29 cellular contexts compared by ENCODE assay signal in the genomic region with DNA sequence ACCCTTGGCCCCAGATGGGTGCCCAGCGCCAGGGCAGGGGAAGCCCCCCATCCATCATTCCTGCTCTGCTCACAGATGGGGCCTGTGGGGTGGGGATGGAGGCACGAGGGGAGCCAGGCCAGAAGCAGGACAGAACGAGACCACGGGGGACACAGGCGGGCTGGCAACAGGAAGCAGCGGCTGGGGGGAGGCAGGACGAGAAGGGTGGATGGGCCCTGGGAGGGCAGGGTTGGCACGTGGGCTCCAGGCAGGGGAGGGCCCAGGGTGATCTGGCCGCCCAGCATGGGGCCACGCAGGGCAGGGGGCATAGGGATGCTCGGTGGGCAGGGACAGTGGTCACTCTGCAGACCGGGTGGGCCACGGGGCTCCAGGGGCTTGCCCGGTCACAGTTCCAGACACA. TPM values are rescaled to one million over a fixed set of nuclear protein-coding genes. Genes with fewer than 3 reads are reported as not detected.
"Had no signal": no experiment of that assay in that cellular context is flagged by ENCODE, and none has a peak within 500 bp of the region (broad histone marks: within the 10 kb centered on the region; RNA-seq: fewer than 3 reads in every experiment).

No MANE protein-coding gene starts in this region.

- H3K27ac ChIP-seq: colonic mucosa, esophagus squamous epithelium, lower lobe of right lung, parathyroid adenoma, testis, tibial artery had no signal

- H3K27me3 Mint-ChIP-seq: naive thymus-derived CD8-positive, alpha-beta T cell; progenitor cell of endocrine pancreas; type B pancreatic cell had no signal

- H3K36me3 ChIP-seq: colonic mucosa, esophagus squamous epithelium, lower lobe of right lung, tibial artery had no signal

- H3K79me2 ChIP-seq: parathyroid adenoma had no signal

- DNase-seq: colonic mucosa; effector memory CD4-positive, alpha-beta T cell; erythroblast; esophagus squamous epithelium; foreskin melanocyte; hypothalamus; left ventricle myocardium superior; lower lobe of right lung; naive thymus-derived CD8-positive, alpha-beta T cell; nephron progenitor cell; stimulated activated CD4-positive, alpha-beta T cell treated with anti-CD3 and anti-CD28 coated beads, Interleukin-12 subunit alpha, Interleukin-12 subunit beta, amount 100 ng/mL, for 4 hours; stimulated activated CD4-positive, alpha-beta T cell treated with anti-CD3 and anti-CD28 coated beads, Interleukin-1b, Interleukin-23, amount 100 ng/mL, for 48 hours; stimulated activated CD4-positive, alpha-beta T cell treated with anti-CD3 and anti-CD28 coated beads, Interleukin-4, amount 100 ng/mL, for 1 hour; stimulated activated CD8-positive, alpha-beta memory T cell treated with anti-CD3 and anti-CD28 coated beads, Interleukin-4, amount 100 ng/mL, for 48 hours; stimulated activated naive CD4-positive, alpha-beta T cell; substantia nigra; testis; tibial artery had no signal

- H3K27ac Mint-ChIP-seq: dendritic cell treated with granulocyte-macrophage colony-stimulating factor and Interleukin-4, amounts not matched to agents 40 ng/mL and 50 ng/mL, for 4 days; nephron progenitor cell; progenitor cell of endocrine pancreas; type B pancreatic cell had no signal

- H3K36me3 Mint-ChIP-seq: naive thymus-derived CD8-positive, alpha-beta T cell had no signal

- H3K4me3 Mint-ChIP-seq: dendritic cell treated with granulocyte-macrophage colony-stimulating factor and Interleukin-4, amounts not matched to agents 40 ng/mL and 50 ng/mL, for 4 days; naive thymus-derived CD8-positive, alpha-beta T cell; nephron progenitor cell; type B pancreatic cell had no signal

- H3K9ac ChIP-seq: parathyroid adenoma had no signal

- ATAC-seq: left ventricle myocardium superior; lower lobe of right lung; naive thymus-derived CD8-positive, alpha-beta T cell; sciatic nerve had no signal

- H3K4me3 ChIP-seq: colonic mucosa, esophagus squamous epithelium, lower lobe of right lung, smooth muscle cell, testis, tibial artery had no signal

- H3K4me2 ChIP-seq: smooth muscle cell had no signal

- H3K27me3 ChIP-seq: colonic mucosa, testis had no signal

- H3K4me1 ChIP-seq: colonic mucosa, esophagus squamous epithelium, lower lobe of right lung, parathyroid adenoma, testis, tibial artery had no signal

- FAIRE-seq: endometrium, keratinocyte had no signal

- H3K9me3 ChIP-seq: colonic mucosa, lower lobe of right lung, testis, tibial artery had no signal

- H3K9me3 Mint-ChIP-seq: dendritic cell treated with granulocyte-macrophage colony-stimulating factor and Interleukin-4, amounts not matched to agents 40 ng/mL and 50 ng/mL, for 4 days; naive thymus-derived CD8-positive, alpha-beta T cell; type B pancreatic cell had no signal

- H2AFZ ChIP-seq: parathyroid adenoma had no signal

RNA-seq across cellular contexts. Expression of a gene that starts 41.6 kb away (rescaled TPM):
- total RNA-seq: chondrocyte, esophagus squamous epithelium, lower lobe of right lung, mesenteric fat pad, myocyte, sciatic nerve had no signal
- polyA plus RNA-seq: keratinocyte; naive thymus-derived CD8-positive, alpha-beta T cell had no signal
